In the genomic region with DNA sequence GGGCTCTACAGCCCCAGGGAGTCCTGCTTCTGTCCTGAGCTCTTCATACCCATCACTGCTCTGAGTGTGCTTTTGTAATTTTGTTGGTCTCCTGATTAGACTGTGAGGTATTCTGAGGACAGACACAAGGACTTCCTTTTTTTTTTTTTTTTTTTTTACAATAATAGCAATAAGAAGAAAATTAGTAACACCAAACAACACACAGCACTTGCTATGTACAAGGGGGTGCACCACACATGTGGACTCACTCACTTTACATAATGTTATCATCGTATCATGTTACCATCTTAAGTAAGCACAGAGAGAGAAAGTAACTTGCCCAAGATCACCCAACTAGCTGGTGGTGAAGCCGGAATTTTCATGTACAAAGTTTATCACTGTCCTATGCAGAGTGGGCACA, we compare ENCODE assay signal across 10 cellular contexts. TPM values are rescaled to one million over a fixed set of nuclear protein-coding genes. Genes with fewer than 3 reads are reported as not detected.
DNase-seq lines count a peak whose midpoint lies in the region; ATAC-seq, FAIRE-seq and TF ChIP-seq lines count a peak whose summit lies in the region.
"Had no signal": no experiment of that assay in that cellular context is flagged by ENCODE, and none has a peak within 500 bp of the region (broad histone marks: within the 10 kb centered on the region; RNA-seq: fewer than 3 reads in every experiment).

No MANE protein-coding gene starts in this region.

- ATAC-seq in natural killer cell (peak; percentile 30 to 67 (median 51)), HG03460 (IDR thresholded peaks at IDR 0.05; ENCODE audit: unreplicated experiment) (no peak)

- intact Hi-C loops in natural killer cell (cut with micrococcal nuclease) = loop anchor here (1.0 kb wide), 1 partner anchor 33 kb away; no protein-coding TSS in a partner anchor

- no peaks in the 10 kb centered on the region for H3K9me3 Mint-ChIP-seq in natural killer cell

- TF ChIP-seq CTCF in bronchial epithelial cell (IDR thresholded peaks at IDR 0.05; ENCODE audit: insufficient read depth, low read length, severe bottlenecking) (no peak), natural killer cell (IDR thresholded peaks at IDR 0.05) (no peak)

- H3K36me3 Mint-ChIP-seq in natural killer cell = peaks cover 8% of the 10 kb centered on the region

- peak overlapping the region; percentile 93 for H3K27ac ChIP-seq in KOPT-K1 (ENCODE audit: low read depth, low read length, poor library complexity, severe bottlenecking)

- H3K4me3 Mint-ChIP-seq in natural killer cell = peak overlapping the region; percentile 74

- FAIRE-seq in bronchial epithelial cell (lab: Jason Lieb, UNC) = no peak
- FAIRE-seq: endometrium, HTR-8/SVneo had no signal

- H3K36me3 ChIP-seq in KOPT-K1 (ENCODE audit: insufficient read depth, low read length) = no peaks in the 10 kb centered on the region
- peaks cover 6% of the 10 kb centered on the region for H3K36me3 ChIP-seq in bronchial epithelial cell (ENCODE audit: control insufficient read depth, insufficient read depth, low read length)

- peaks cover 91 to 99% of the 10 kb centered on the region in 2 donors for H3K4me1 Mint-ChIP-seq in natural killer cell

- no peaks in the 10 kb centered on the region for H3K27me3 ChIP-seq in bronchial epithelial cell (ENCODE audit: control insufficient read depth, insufficient read depth, low read length)

- DNase-seq in COR-L47 (lab: John Stamatoyannopoulos, UW) = peak; percentile 44
- DNase-seq in bronchial epithelial cell (ENCODE audit: low read depth) = peak; percentile 56
- no peak for DNase-seq in natural killer cell
- DNase-seq in GM03348 (ENCODE audit: low spot score) = no peak
- no peak for DNase-seq in NCI-H2227 (lab: John Stamatoyannopoulos, UW; ENCODE audit: unreplicated experiment)
- DNase-seq in hepatic stellate cell (ENCODE audit: low spot score) = no peak

- H3K9me3 ChIP-seq in KOPT-K1 (ENCODE audit: insufficient read depth, low read length, poor library complexity, severe bottlenecking) = no peaks in the 10 kb centered on the region

- peak overlapping the region; percentile 87 to 94 for H3K27ac Mint-ChIP-seq in natural killer cell

- H3K4me3 ChIP-seq in bronchial epithelial cell (ENCODE audit: low read depth, low read length) = no peak overlapping the region

- no peaks in the 10 kb centered on the region for H3K27me3 Mint-ChIP-seq in natural killer cell (ENCODE audit: low read depth in 2 of 2)

RNA-seq across cellular contexts. Expression of a gene that starts 34.5 kb away (rescaled TPM):
- total RNA-seq in bronchial epithelial cell (21.3 and 26.6 TPM in 2 replicates), natural killer cell (100 to 1,000 TPM; 183 to 344 (median 325) TPM)

Comparison
In these comparisons a context has a peak if more than half of its experiments do, and no peak if none do; other contexts are left out.
1. DNase-seq: peak in COR-L47 (single experiment) and bronchial epithelial cell (single experiment); none in natural killer cell (single experiment), GM03348 (single experiment), NCI-H2227 (single experiment) and hepatic stellate cell (single experiment).